In the genomic region with DNA sequence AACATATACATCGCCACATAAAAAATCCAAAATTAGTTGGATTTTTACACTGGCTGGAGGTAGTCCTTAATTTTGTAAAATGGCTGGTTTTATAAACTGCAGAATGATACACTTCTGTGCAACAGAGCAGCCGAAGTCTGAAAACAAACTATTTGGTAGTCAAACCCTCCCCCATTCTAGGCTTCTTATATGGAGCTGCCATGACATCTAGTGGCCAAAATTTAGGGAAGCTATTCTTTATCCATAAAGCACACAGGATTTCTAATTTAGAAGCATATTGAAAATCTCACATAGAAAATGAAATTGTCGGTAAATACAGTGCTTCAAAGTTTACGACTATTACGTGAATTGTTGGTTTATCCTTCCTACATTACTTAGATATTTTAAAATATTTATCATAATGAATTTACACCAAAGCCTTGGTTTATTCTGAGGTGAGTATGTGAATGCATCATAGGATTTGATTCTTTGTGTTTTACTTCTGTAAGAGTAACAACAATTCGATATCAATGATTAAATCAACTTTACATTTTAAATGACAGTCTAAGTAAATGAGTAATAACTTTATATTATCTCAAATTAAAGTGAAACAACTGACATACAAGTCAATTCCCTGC, we compare ENCODE assay signal across 8 cellular contexts.
DNase-seq lines count a peak whose midpoint lies in the region; ATAC-seq, FAIRE-seq and TF ChIP-seq lines count a peak whose summit lies in the region.

No MANE protein-coding gene starts in this region.

- no peaks in the 10 kb centered on the region for H3K4me1 ChIP-seq in sigmoid colon

- peak; percentile 68 for FAIRE-seq in GM18507 (lab: Jason Lieb, UNC)

- no peak for TF ChIP-seq POLR2A in sigmoid colon (IDR thresholded peaks at IDR 0.05)

- TF ChIP-seq EP300 in sigmoid colon (IDR thresholded peaks at IDR 0.05): no peak

- no peak overlapping the region for H3K27ac ChIP-seq in dorsolateral prefrontal cortex
- H3K27ac ChIP-seq in sigmoid colon: no peak overlapping the region

- no peak overlapping the region for H3K4me3 ChIP-seq in dorsolateral prefrontal cortex
- no peak overlapping the region for H3K4me3 ChIP-seq in sigmoid colon

- 17 to 21% methylated on average over 6 of the region's 6 CpGs for WGBS in sigmoid colon, 2 donors

- TF ChIP-seq CTCF in dorsolateral prefrontal cortex (IDR thresholded peaks at IDR 0.05 in 54 of 56, conservative IDR thresholded peaks at IDR 0.05 in 2 of 56; ENCODE audit: low read depth in 1 of 56, partially characterized antibody in 56 of 56): peak; percentile 46 to 85 (median 73)
- peak in 2 of 4 experiments; percentile 28 to 56 for TF ChIP-seq CTCF in sigmoid colon (IDR thresholded peaks at IDR 0.05)

- intact Hi-C loops in dorsolateral prefrontal cortex (cut with DNase I): loop anchor here in 1 of 2 donors (10.0 kb wide), 1 partner anchor 397 kb away; no protein-coding TSS in a partner anchor
- intact Hi-C loops in sigmoid colon (cut with DNase I): loop anchor here (10.0 kb wide), 1 partner anchor 387 kb away; no protein-coding TSS in a partner anchor

- ATAC-seq in HG03135 (IDR thresholded peaks at IDR 0.05; ENCODE audit: unreplicated experiment): peak; percentile 69

- H3K36me3 ChIP-seq in sigmoid colon: no peaks in the 10 kb centered on the region

- peaks cover 0 to 59% (median 15%) of the 10 kb centered on the region in 45 donors for H3K27me3 ChIP-seq in dorsolateral prefrontal cortex
- peaks cover 0 to 7% (median 0%) of the 10 kb centered on the region in 3 donors for H3K27me3 ChIP-seq in sigmoid colon

- H3K9me3 ChIP-seq in sigmoid colon: no peaks in the 10 kb centered on the region

- DNase-seq in CD1c-positive myeloid dendritic cell (ENCODE audit: extremely low spot score) (peak; percentile 62), GM18507 (ENCODE audit: extremely low spot score, insufficient read length, low read depth) (peak; percentile 11), NOMO-1 treated with DMSO at 0.1 percent for 48 hours (lab: John Stamatoyannopoulos, UW; ENCODE audit: unreplicated experiment) (peak; percentile 68), dorsolateral prefrontal cortex (no peak), mucosa of gallbladder (ENCODE audit: low spot score) (peak; percentile 16), NCI-H446 treated with DMSO at 0.1 percent for 48 hours (lab: John Stamatoyannopoulos, UW) (no peak), sigmoid colon (no peak)

Comparison
In these comparisons a context has a peak if more than half of its experiments do, and no peak if none do; other contexts are left out.
1. DNase-seq: peak in CD1c-positive myeloid dendritic cell (single experiment), GM18507 (single experiment), NOMO-1 treated with DMSO at 0.1 percent for 48 hours (single experiment) and mucosa of gallbladder (single experiment); none in dorsolateral prefrontal cortex (0 of 10), NCI-H446 treated with DMSO at 0.1 percent for 48 hours (single experiment) and sigmoid colon (single experiment).